ENCODE assay signal across 2 cellular contexts in the genomic region with DNA sequence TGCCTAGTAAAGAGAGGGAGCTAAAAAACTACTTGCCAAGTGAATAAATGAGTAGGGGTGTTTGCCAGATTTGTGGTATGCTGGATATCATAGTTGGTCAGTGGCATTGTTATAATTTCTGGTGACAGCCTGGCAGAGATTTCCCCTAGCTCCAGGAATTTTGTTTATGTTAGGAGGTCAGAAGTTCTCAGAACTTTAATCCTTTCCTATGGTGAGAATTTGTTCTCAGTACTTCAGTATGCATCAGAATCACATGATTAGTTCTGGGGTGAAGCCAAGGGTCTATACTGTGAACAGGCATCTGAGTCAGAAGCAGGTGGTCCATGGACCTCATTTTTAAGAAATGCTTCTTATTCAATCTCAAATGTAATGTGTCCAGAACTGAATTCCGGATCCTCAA.
TF ChIP-seq lines count a peak whose summit lies in the region.

No MANE protein-coding gene starts in this region.

TF ChIP-seq in A549, 52 proteins besides CTCF, POLR2A, EP300 and RAD21:
- TF ChIP-seq TFCP2L1 (CRISPR knock-in tag; IDR thresholded peaks at IDR 0.05) = no peak
- TF ChIP-seq ESRRA (IDR thresholded peaks at IDR 0.05; ENCODE audit: borderline replicate concordance, low read length) = no peak
- no peak for TF ChIP-seq ZNF302 (CRISPR knock-in tag; IDR thresholded peaks at IDR 0.05)
- TF ChIP-seq, protein P1, sequence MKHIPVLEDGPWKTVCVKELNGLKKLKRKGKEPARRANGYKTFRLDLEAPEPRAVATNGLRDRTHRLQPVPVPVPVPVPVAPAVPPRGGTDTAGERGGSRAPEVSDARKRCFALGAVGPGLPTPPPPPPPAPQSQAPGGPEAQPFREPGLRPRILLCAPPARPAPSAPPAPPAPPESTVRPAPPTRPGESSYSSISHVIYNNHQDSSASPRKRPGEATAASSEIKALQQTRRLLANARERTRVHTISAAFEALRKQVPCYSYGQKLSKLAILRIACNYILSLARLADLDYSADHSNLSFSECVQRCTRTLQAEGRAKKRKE (CRISPR knock-in tag; IDR thresholded peaks at IDR 0.05; ENCODE audit: low read depth) = no peak
- no peak for TF ChIP-seq CHD2 (IDR thresholded peaks at IDR 0.05; ENCODE audit: low read length, partially characterized antibody)
- TF ChIP-seq POLR2AphosphoS2 (conservative IDR thresholded peaks at IDR 0.05; ENCODE audit: low read length) = no peak
- TF ChIP-seq, protein P2, sequence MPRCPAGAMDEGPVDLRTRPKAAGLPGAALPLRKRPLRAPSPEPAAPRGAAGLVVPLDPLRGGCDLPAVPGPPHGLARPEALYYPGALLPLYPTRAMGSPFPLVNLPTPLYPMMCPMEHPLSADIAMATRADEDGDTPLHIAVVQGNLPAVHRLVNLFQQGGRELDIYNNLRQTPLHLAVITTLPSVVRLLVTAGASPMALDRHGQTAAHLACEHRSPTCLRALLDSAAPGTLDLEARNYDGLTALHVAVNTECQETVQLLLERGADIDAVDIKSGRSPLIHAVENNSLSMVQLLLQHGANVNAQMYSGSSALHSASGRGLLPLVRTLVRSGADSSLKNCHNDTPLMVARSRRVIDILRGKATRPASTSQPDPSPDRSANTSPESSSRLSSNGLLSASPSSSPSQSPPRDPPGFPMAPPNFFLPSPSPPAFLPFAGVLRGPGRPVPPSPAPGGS (IDR thresholded peaks at IDR 0.05) = no peak
- TF ChIP-seq JUN (IDR thresholded peaks at IDR 0.05) = no peak
- no peak for TF ChIP-seq TP53 (CRISPR knock-in tag; IDR thresholded peaks at IDR 0.05)
- TF ChIP-seq CHD4 (IDR thresholded peaks at IDR 0.05; ENCODE audit: borderline replicate concordance) = no peak
- TF ChIP-seq, protein P3, sequence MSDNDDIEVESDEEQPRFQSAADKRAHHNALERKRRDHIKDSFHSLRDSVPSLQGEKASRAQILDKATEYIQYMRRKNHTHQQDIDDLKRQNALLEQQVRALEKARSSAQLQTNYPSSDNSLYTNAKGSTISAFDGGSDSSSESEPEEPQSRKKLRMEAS (IDR thresholded peaks at IDR 0.05) = no peak
- TF ChIP-seq EHMT2 (IDR thresholded peaks at IDR 0.05; ENCODE audit: low read depth) = no peak
- TF ChIP-seq SREBF2 (IDR thresholded peaks at IDR 0.05) = no peak

TF ChIP-seq in HepG2, 621 proteins besides CTCF, POLR2A, EP300 and RAD21:
- TF ChIP-seq NR2F6 (IDR thresholded peaks at IDR 0.05) (0 out of 2 replicates have a peak, but pooled peaks have one; percentile 11), NR2F6 (CRISPR knock-in tag; IDR thresholded peaks at IDR 0.05) (no peak), EEA1 (CRISPR knock-in tag; IDR thresholded peaks at IDR 0.05; ENCODE audit: borderline replicate concordance) (no peak), ESRRA (CRISPR knock-in tag; IDR thresholded peaks at IDR 0.05; ENCODE audit: low read depth) (no peak), RBM22 (optimal IDR thresholded peaks at IDR 0.05; ENCODE audit: low read length) (no peak), KDM5A (IDR thresholded peaks at IDR 0.05; ENCODE audit: borderline replicate concordance, low read length) (no peak), TARDBP (CRISPR knock-in tag; IDR thresholded peaks at IDR 0.05) (no peak), CBX2 (IDR thresholded peaks at IDR 0.05; ENCODE audit: low read depth, low read length) (no peak), CBX2 (CRISPR knock-in tag; IDR thresholded peaks at IDR 0.05; ENCODE audit: low read depth) (no peak), GPN1 (CRISPR knock-in tag; IDR thresholded peaks at IDR 0.05; ENCODE audit: borderline replicate concordance) (no peak), BCL6 (CRISPR knock-in tag; IDR thresholded peaks at IDR 0.05) (peak; percentile 65; the same call in 1 of the 2 replicates), ZNF773 (CRISPR knock-in tag; IDR thresholded peaks at IDR 0.05; ENCODE audit: borderline replicate concordance) (no peak), ZNF282 (IDR thresholded peaks at IDR 0.05; ENCODE audit: partially characterized antibody) (no peak), RARA (CRISPR knock-in tag; IDR thresholded peaks at IDR 0.05) (peak; percentile 66), ZNF350 (CRISPR knock-in tag; IDR thresholded peaks at IDR 0.05; ENCODE audit: borderline replicate concordance, low read depth) (no peak), ZNF614 (CRISPR knock-in tag; IDR thresholded peaks at IDR 0.05; ENCODE audit: borderline replicate concordance) (no peak), ZNF33B (CRISPR knock-in tag; IDR thresholded peaks at IDR 0.05) (no peak)
- TF ChIP-seq, protein P4, sequence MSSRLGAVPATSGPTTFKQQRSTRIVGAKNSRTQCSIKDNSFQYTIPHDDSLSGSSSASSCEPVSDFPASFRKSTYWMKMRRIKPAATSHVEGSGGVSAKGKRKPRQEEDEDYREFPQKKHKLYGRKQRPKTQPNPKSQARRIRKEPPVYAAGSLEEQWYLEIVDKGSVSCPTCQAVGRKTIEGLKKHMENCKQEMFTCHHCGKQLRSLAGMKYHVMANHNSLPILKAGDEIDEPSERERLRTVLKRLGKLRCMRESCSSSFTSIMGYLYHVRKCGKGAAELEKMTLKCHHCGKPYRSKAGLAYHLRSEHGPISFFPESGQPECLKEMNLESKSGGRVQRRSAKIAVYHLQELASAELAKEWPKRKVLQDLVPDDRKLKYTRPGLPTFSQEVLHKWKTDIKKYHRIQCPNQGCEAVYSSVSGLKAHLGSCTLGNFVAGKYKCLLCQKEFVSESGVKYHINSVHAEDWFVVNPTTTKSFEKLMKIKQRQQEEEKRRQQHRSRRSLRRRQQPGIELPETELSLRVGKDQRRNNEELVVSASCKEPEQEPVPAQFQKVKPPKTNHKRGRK (CRISPR knock-in tag; IDR thresholded peaks at IDR 0.05) = no peak
- TF ChIP-seq, protein P5, sequence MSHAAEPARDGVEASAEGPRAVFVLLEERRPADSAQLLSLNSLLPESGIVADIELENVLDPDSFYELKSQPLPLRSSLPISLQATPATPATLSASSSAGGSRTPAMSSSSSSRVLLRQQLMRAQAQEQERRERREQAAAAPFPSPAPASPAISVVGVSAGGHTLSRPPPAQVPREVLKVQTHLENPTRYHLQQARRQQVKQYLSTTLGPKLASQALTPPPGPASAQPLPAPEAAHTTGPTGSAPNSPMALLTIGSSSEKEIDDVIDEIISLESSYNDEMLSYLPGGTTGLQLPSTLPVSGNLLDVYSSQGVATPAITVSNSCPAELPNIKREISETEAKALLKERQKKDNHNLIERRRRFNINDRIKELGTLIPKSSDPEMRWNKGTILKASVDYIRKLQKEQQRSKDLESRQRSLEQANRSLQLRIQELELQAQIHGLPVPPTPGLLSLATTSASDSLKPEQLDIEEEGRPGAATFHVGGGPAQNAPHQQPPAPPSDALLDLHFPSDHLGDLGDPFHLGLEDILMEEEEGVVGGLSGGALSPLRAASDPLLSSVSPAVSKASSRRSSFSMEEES (CRISPR knock-in tag; IDR thresholded peaks at IDR 0.05) = peak; percentile 22; the same call in 1 of the 2 replicates
- TF ChIP-seq, protein P6, sequence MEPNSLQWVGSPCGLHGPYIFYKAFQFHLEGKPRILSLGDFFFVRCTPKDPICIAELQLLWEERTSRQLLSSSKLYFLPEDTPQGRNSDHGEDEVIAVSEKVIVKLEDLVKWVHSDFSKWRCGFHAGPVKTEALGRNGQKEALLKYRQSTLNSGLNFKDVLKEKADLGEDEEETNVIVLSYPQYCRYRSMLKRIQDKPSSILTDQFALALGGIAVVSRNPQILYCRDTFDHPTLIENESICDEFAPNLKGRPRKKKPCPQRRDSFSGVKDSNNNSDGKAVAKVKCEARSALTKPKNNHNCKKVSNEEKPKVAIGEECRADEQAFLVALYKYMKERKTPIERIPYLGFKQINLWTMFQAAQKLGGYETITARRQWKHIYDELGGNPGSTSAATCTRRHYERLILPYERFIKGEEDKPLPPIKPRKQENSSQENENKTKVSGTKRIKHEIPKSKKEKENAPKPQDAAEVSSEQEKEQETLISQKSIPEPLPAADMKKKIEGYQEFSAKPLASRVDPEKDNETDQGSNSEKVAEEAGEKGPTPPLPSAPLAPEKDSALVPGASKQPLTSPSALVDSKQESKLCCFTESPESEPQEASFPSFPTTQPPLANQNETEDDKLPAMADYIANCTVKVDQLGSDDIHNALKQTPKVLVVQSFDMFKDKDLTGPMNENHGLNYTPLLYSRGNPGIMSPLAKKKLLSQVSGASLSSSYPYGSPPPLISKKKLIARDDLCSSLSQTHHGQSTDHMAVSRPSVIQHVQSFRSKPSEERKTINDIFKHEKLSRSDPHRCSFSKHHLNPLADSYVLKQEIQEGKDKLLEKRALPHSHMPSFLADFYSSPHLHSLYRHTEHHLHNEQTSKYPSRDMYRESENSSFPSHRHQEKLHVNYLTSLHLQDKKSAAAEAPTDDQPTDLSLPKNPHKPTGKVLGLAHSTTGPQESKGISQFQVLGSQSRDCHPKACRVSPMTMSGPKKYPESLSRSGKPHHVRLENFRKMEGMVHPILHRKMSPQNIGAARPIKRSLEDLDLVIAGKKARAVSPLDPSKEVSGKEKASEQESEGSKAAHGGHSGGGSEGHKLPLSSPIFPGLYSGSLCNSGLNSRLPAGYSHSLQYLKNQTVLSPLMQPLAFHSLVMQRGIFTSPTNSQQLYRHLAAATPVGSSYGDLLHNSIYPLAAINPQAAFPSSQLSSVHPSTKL (CRISPR knock-in tag; IDR thresholded peaks at IDR 0.05) = 0 out of 2 replicates have a peak, but pooled peaks have one; percentile 7
- TF ChIP-seq, protein P7, sequence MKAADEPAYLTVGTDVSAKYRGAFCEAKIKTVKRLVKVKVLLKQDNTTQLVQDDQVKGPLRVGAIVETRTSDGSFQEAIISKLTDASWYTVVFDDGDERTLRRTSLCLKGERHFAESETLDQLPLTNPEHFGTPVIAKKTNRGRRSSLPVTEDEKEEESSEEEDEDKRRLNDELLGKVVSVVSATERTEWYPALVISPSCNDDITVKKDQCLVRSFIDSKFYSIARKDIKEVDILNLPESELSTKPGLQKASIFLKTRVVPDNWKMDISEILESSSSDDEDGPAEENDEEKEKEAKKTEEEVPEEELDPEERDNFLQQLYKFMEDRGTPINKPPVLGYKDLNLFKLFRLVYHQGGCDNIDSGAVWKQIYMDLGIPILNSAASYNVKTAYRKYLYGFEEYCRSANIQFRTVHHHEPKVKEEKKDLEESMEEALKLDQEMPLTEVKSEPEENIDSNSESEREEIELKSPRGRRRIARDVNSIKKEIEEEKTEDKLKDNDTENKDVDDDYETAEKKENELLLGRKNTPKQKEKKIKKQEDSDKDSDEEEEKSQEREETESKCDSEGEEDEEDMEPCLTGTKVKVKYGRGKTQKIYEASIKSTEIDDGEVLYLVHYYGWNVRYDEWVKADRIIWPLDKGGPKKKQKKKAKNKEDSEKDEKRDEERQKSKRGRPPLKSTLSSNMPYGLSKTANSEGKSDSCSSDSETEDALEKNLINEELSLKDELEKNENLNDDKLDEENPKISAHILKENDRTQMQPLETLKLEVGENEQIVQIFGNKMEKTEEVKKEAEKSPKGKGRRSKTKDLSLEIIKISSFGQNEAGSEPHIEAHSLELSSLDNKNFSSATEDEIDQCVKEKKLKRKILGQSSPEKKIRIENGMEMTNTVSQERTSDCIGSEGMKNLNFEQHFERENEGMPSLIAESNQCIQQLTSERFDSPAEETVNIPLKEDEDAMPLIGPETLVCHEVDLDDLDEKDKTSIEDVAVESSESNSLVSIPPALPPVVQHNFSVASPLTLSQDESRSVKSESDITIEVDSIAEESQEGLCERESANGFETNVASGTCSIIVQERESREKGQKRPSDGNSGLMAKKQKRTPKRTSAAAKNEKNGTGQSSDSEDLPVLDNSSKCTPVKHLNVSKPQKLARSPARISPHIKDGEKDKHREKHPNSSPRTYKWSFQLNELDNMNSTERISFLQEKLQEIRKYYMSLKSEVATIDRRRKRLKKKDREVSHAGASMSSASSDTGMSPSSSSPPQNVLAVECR (CRISPR knock-in tag; IDR thresholded peaks at IDR 0.05; ENCODE audit: borderline replicate concordance) = no peak
- TF ChIP-seq, protein P8, sequence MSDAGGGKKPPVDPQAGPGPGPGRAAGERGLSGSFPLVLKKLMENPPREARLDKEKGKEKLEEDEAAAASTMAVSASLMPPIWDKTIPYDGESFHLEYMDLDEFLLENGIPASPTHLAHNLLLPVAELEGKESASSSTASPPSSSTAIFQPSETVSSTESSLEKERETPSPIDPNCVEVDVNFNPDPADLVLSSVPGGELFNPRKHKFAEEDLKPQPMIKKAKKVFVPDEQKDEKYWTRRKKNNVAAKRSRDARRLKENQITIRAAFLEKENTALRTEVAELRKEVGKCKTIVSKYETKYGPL (CRISPR knock-in tag; IDR thresholded peaks at IDR 0.05) = no peak
- TF ChIP-seq, protein P9, sequence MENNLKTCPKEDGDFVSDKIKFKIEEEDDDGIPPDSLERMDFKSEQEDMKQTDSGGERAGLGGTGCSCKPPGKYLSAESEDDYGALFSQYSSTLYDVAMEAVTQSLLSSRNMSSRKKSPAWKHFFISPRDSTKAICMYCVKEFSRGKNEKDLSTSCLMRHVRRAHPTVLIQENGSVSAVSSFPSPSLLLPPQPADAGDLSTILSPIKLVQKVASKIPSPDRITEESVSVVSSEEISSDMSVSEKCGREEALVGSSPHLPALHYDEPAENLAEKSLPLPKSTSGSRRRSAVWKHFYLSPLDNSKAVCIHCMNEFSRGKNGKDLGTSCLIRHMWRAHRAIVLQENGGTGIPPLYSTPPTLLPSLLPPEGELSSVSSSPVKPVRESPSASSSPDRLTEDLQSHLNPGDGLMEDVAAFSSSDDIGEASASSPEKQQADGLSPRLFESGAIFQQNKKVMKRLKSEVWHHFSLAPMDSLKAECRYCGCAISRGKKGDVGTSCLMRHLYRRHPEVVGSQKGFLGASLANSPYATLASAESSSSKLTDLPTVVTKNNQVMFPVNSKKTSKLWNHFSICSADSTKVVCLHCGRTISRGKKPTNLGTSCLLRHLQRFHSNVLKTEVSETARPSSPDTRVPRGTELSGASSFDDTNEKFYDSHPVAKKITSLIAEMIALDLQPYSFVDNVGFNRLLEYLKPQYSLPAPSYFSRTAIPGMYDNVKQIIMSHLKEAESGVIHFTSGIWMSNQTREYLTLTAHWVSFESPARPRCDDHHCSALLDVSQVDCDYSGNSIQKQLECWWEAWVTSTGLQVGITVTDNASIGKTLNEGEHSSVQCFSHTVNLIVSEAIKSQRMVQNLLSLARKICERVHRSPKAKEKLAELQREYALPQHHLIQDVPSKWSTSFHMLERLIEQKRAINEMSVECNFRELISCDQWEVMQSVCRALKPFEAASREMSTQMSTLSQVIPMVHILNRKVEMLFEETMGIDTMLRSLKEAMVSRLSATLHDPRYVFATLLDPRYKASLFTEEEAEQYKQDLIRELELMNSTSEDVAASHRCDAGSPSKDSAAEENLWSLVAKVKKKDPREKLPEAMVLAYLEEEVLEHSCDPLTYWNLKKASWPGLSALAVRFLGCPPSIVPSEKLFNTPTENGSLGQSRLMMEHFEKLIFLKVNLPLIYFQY (CRISPR knock-in tag; IDR thresholded peaks at IDR 0.05; ENCODE audit: borderline replicate concordance) = no peak
